ENCODE assay signal across 36 cellular contexts in genomic region chr20:12294684-12295083, GRCh38.
"Had no signal": no experiment of that assay in that cellular context is flagged by ENCODE, and none has a peak within 500 bp of the region (broad histone marks: within the 10 kb centered on the region; RNA-seq: fewer than 3 reads in every experiment).

No MANE protein-coding gene starts in this region.

- H3K27ac Mint-ChIP-seq: activated B cell treated with CpG ODN at 0.5 μM for 24 hours; activated CD4-positive, alpha-beta memory T cell treated with anti-CD3 and anti-CD28 coated beads for 36 hours; activated CD4-positive, alpha-beta T cell treated with anti-CD3 and anti-CD28 coated beads, Interleukin-2, amount 10 ng/mL, durations not matched to agents 24 days and 14 days; activated CD8-positive, alpha-beta T cell treated with anti-CD3 and anti-CD28 coated beads for 36 hours; activated naive CD4-positive, alpha-beta T cell treated with anti-CD3 and anti-CD28 coated beads for 36 hours; activated naive CD4-positive, alpha-beta T cell treated with anti-CD3 and anti-CD28 coated beads, Interleukin-2, amount 50 U/mL, for 72 hours; activated naive CD8-positive, alpha-beta T cell treated with anti-CD3 and anti-CD28 coated beads for 36 hours; activated T-cell treated with anti-CD3 and anti-CD28 coated beads, Interleukin-2, amount 50 U/mL, for 72 hours; activated T-helper 1 cell treated with anti-CD3 and anti-CD28 coated beads, Interleukin-12 subunit alpha, Interleukin-12 subunit beta, Interleukin-2, Interleukin-4 antibody, amounts not matched to agents 30 ng/mL and 10 ng/mL and 1 ng/mL, durations not matched to agents 14 hours and 24 hours and 36 hours; activated T-helper 17 cell treated with anti-CD3 and anti-CD28 coated beads, Interleukin-2, amount 50 U/mL, for 72 hours; brain; T-helper 1 cell treated with Interleukin-12 subunit alpha and Interleukin-12 subunit beta and Interleukin-4 antibody, amounts not matched to agents 30 μg/mL and 1 μg/mL, for 36 hours; T-helper 2 cell treated with Interferon-gamma antibody and Interleukin-4, amounts not matched to agents 5 μg/mL and 100 μg/mL, for 36 hours had no signal

- DNase-seq: activated B cell treated with CpG ODN at 0.5 μM for 24 hours; activated CD4-positive, alpha-beta memory T cell treated with anti-CD3 and anti-CD28 coated beads for 36 hours; activated CD4-positive, alpha-beta T cell treated with anti-CD3 and anti-CD28 coated beads for 4 hours; activated CD4-positive, alpha-beta T cell treated with anti-CD3 and anti-CD28 coated beads, Interleukin-2, amount 10 ng/mL, durations not matched to agents 24 days and 14 days; activated CD4-positive, alpha-beta T cell treated with anti-CD3 and anti-CD28 coated beads, Interleukin-2, amount 50 U/mL, for 1 hour; activated CD4-positive, alpha-beta T cell treated with anti-CD3 and anti-CD28 coated beads, Interleukin-2, amount 50 U/mL, for 4 hours; activated CD4-positive, CD25-positive, alpha-beta regulatory T cell treated with anti-CD3 and anti-CD28 coated beads, Interleukin-2, amount 50 U/mL, for 72 hours; activated CD8-positive, alpha-beta memory T cell treated with anti-CD3 and anti-CD28 coated beads, Interleukin-2, amount 50 U/mL, for 4 hours; activated CD8-positive, alpha-beta T cell treated with anti-CD3 and anti-CD28 coated beads for 36 hours; activated effector memory CD4-positive, alpha-beta T cell treated with anti-CD3 and anti-CD28 coated beads, Interleukin-2, amount 50 U/mL, for 16 hours; activated gamma-delta T cell treated with Interleukin-2 at 50 U/mL for 16 hours; activated naive CD4-positive, alpha-beta T cell; activated naive CD4-positive, alpha-beta T cell treated with anti-CD3 and anti-CD28 coated beads for 36 hours; activated naive CD4-positive, alpha-beta T cell treated with anti-CD3 and anti-CD28 coated beads, Interleukin-2, amount 50 U/mL, for 16 hours; activated naive CD8-positive, alpha-beta T cell treated with anti-CD3 and anti-CD28 coated beads for 36 hours; activated T-cell treated with anti-CD3 and anti-CD28 coated beads for 4 hours; activated T-cell treated with anti-CD3 and anti-CD28 coated beads, Interleukin-2, amount 50 U/mL, for 1 hour; activated T-cell treated with anti-CD3 and anti-CD28 coated beads, Interleukin-2, amount 50 U/mL, for 4 hours; activated T-cell treated with anti-CD3 and anti-CD28 coated beads, Interleukin-2, amount 50 U/mL, for 72 hours; amygdala; anterior cingulate cortex; caudate nucleus; cerebellar nuclear complex; SW 1271; T-helper 1 cell; T-helper 2 cell; T-helper 9 cell had no signal

- H3K4me3 ChIP-seq: ascending aorta, cardiac muscle cell had no signal

- H3K36me3 ChIP-seq: ascending aorta, cardiac muscle cell had no signal

- H3K27me3 Mint-ChIP-seq: activated B cell treated with CpG ODN at 0.5 μM for 24 hours; activated CD4-positive, alpha-beta memory T cell treated with anti-CD3 and anti-CD28 coated beads for 36 hours; activated CD4-positive, alpha-beta T cell treated with anti-CD3 and anti-CD28 coated beads, Interleukin-2, amount 10 ng/mL, durations not matched to agents 24 days and 14 days; activated CD8-positive, alpha-beta T cell treated with anti-CD3 and anti-CD28 coated beads for 36 hours; activated naive CD8-positive, alpha-beta T cell treated with anti-CD3 and anti-CD28 coated beads for 36 hours; activated T-helper 17 cell treated with anti-CD3 and anti-CD28 coated beads, Interleukin-2, amount 50 U/mL, for 72 hours; brain; central memory CD8-positive, alpha-beta T cell had no signal

- H3K4me1 Mint-ChIP-seq: activated B cell treated with CpG ODN at 0.5 μM for 24 hours; activated CD4-positive, alpha-beta T cell treated with anti-CD3 and anti-CD28 coated beads, Interleukin-2, amount 10 ng/mL, durations not matched to agents 24 days and 14 days; activated naive CD8-positive, alpha-beta T cell treated with anti-CD3 and anti-CD28 coated beads for 36 hours; activated T-helper 17 cell treated with anti-CD3 and anti-CD28 coated beads, Interleukin-2, amount 50 U/mL, for 72 hours; brain; central memory CD8-positive, alpha-beta T cell had no signal

- ATAC-seq: activated CD8-positive, alpha-beta T cell treated with anti-CD3 and anti-CD28 coated beads for 36 hours; activated naive CD4-positive, alpha-beta T cell treated with anti-CD3 and anti-CD28 coated beads, Interleukin-2, amount 50 U/mL, for 72 hours; activated T-cell treated with anti-CD3 and anti-CD28 coated beads, Interleukin-2, amount 50 U/mL, for 4 hours; activated T-cell treated with anti-CD3 and anti-CD28 coated beads, Interleukin-2, amount 50 U/mL, for 72 hours; activated T-helper 17 cell treated with anti-CD3 and anti-CD28 coated beads, Interleukin-2, amount 50 U/mL, for 72 hours had no signal

- H3K27ac ChIP-seq: ascending aorta, cardiac muscle cell had no signal

- H3K4me3 Mint-ChIP-seq: activated B cell treated with CpG ODN at 0.5 μM for 24 hours; activated CD4-positive, alpha-beta memory T cell treated with anti-CD3 and anti-CD28 coated beads for 36 hours; activated CD4-positive, alpha-beta T cell treated with anti-CD3 and anti-CD28 coated beads, Interleukin-2, amount 10 ng/mL, durations not matched to agents 24 days and 14 days; activated CD8-positive, alpha-beta T cell treated with anti-CD3 and anti-CD28 coated beads for 36 hours; activated naive CD4-positive, alpha-beta T cell treated with anti-CD3 and anti-CD28 coated beads for 36 hours; activated naive CD8-positive, alpha-beta T cell treated with anti-CD3 and anti-CD28 coated beads for 36 hours; activated T-cell treated with anti-CD3 and anti-CD28 coated beads, Interleukin-2, amount 50 U/mL, for 4 hours; activated T-cell treated with anti-CD3 and anti-CD28 coated beads, Interleukin-2, amount 50 U/mL, for 72 hours; activated T-helper 1 cell treated with anti-CD3 and anti-CD28 coated beads, Interleukin-12 subunit alpha, Interleukin-12 subunit beta, Interleukin-2, Interleukin-4 antibody, amounts not matched to agents 30 ng/mL and 10 ng/mL and 1 ng/mL, durations not matched to agents 14 hours and 24 hours and 36 hours; activated T-helper 17 cell treated with anti-CD3 and anti-CD28 coated beads, Interleukin-2, amount 50 U/mL, for 72 hours; brain; central memory CD8-positive, alpha-beta T cell; T-helper 1 cell treated with Interleukin-12 subunit alpha and Interleukin-12 subunit beta and Interleukin-4 antibody, amounts not matched to agents 30 μg/mL and 1 μg/mL, for 36 hours; T-helper 2 cell treated with Interferon-gamma antibody and Interleukin-4, amounts not matched to agents 5 μg/mL and 100 μg/mL, for 36 hours had no signal

- H3K27me3 ChIP-seq: ascending aorta, cardiac muscle cell had no signal

- H3K36me3 Mint-ChIP-seq: activated CD4-positive, alpha-beta memory T cell treated with anti-CD3 and anti-CD28 coated beads for 36 hours; activated naive CD8-positive, alpha-beta T cell treated with anti-CD3 and anti-CD28 coated beads for 36 hours; brain had no signal

- H3K4me1 ChIP-seq: ascending aorta had no signal
